8 cellular contexts compared by ENCODE assay signal in the genomic region with DNA sequence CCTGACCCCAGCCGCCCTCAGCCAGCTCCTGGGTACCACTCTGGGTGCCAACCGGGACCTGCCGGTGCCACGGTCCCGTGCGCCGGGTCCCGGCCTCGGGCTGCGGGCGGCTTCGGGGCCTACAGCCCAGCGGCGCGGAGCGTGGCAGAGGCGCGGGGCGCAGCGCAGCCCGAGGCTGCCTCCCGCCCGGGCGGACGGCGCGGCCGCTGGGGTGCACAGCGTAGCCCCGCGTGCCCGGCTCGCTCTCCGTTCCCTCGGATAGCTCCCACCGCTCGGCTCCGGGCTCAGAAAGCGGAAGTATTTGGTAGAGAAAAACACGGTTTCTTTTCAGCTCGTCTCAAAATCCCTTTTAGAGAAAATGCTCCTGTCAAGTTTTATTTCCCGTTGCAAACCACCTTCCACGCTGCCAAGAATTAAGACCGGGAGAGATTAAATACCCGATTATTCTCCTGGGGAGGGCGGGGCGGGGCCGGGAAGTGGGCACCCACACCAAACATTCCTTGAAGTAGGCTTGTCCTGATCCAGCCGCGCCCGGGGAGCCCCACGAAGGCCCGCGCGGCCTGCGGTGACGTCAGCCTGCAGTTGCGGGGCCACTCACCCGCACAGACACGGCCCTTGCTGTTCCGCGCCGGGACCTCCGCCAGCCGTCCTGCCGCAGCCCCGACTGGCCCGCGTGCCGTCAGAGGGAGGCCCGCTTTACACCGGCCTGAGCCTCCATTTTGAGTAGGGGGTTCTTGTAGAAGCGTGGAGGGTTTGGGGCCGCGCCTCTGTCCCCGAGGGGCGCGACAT. TPM values are rescaled to one million over a fixed set of nuclear protein-coding genes. Genes with fewer than 3 reads are reported as not detected.
DNase-seq lines count a peak whose midpoint lies in the region; ATAC-seq and TF ChIP-seq lines count a peak whose summit lies in the region.

No MANE protein-coding gene starts in this region.

- WGBS in spleen, 5 donors = 2 to 7% (median 3%) methylated on average over 30 to 78 of the region's 78 CpGs

- intact Hi-C loops in spleen (cut with DNase I; ENCODE audit: low total_unique reads) = loop anchor here (10.0 kb wide), 4 partner anchors 592 to 902 kb away; no protein-coding TSS in a partner anchor

- TF ChIP-seq POLR2A in spleen (IDR thresholded peaks at IDR 0.05) = no peak

- TF ChIP-seq CTCF in WI38 (IDR thresholded peaks at IDR 0.05; ENCODE audit: low read depth, low read length) (no peak), spleen (IDR thresholded peaks at IDR 0.05 in 8 of 11, conservative IDR thresholded peaks at IDR 0.05 in 3 of 11) (no peak)

- H3K9me3 ChIP-seq in HAP-1 (no peaks in the 10 kb centered on the region), iPS-18c (ENCODE audit: control insufficient read depth, insufficient read depth, low read length) (peaks cover under 1% of the 10 kb centered on the region), spleen (no peaks in the 10 kb centered on the region)

- H3K36me3 ChIP-seq in HAP-1 (replicated peaks) (peaks cover 41% of the 10 kb centered on the region), spleen (no peaks in the 10 kb centered on the region)

- ATAC-seq in GM18873 (IDR thresholded peaks at IDR 0.05; ENCODE audit: low FRiP score, unreplicated experiment) = no peak
- no peak for ATAC-seq in GM19395 (IDR thresholded peaks at IDR 0.05; ENCODE audit: unreplicated experiment)

- DNase-seq in HAP-1 (ENCODE audit: low spot score in 2 of 2) = peak in 1 of 2 experiments; percentile 37
- DNase-seq in spleen = peak; percentile 83
- DNase-seq in midbrain (lab: John Stamatoyannopoulos, UW) = no peak
- DNase-seq in NCI-H774 (lab: John Stamatoyannopoulos, UW) = no peak

- no peak overlapping the region for H3K27ac ChIP-seq in spleen

- peaks cover 30% of the 10 kb centered on the region for H3K4me1 ChIP-seq in HAP-1
- H3K4me1 ChIP-seq in spleen = peaks cover 21 to 55% (median 42%) of the 10 kb centered on the region in 6 donors

- H3K4me3 ChIP-seq in HAP-1 = peak overlapping the region; percentile 65
- peak overlapping the region; percentile 31; the same call in 1 of the 2 replicates for H3K4me3 ChIP-seq in WI38 (ENCODE audit: low read depth, low read length)
- H3K4me3 ChIP-seq in iPS-18c (ENCODE audit: insufficient read depth, low read depth, low read length) = peak overlapping the region; percentile 20
- peak overlapping the region; percentile 13 to 59 (median 20) for H3K4me3 ChIP-seq in spleen

- H3K27me3 ChIP-seq in HAP-1 (ENCODE audit: low read depth) (no peaks in the 10 kb centered on the region), spleen (replicated peaks in 1 of 7) (peaks cover 34 to 100% (median 100%) of the 10 kb centered on the region in 7 donors)

- in situ Hi-C loops in HAP-1 (cut with MboI; ENCODE audit: low sequenced_read_pairs) = loop anchor here (5.0 kb wide), 1 partner anchor 585 kb away; no protein-coding TSS in a partner anchor

RNA-seq across cellular contexts. Expression of gene HOXA13, which starts 7.2 kb away (rescaled TPM):
- total RNA-seq in spleen = not detected
- not detected for polyA plus RNA-seq in spleen

RNA-seq across cellular contexts. Expression of gene HOXA11, which starts 7.7 kb away (rescaled TPM):
- total RNA-seq in spleen = not detected
- polyA plus RNA-seq in spleen = not detected

RNA-seq across cellular contexts. Expression of gene HOXA10, which starts 18.6 kb away (rescaled TPM):
- under 1 TPM in 3 of 7 donors, not detected in 4; 0.13 to 0.72 (median 0.56) TPM for total RNA-seq in spleen
- polyA plus RNA-seq in spleen = under 1 TPM; 0.05 to 0.22 (median 0.19) TPM

RNA-seq across cellular contexts. Expression of gene HOXA9, which starts 27.4 kb away (rescaled TPM):
- 1 to 10 TPM in 5 of 7 donors, under 1 TPM in 2; 0.51 to 3.0 (median 1.2) TPM for total RNA-seq in spleen
- under 1 TPM; 0.46 to 0.54 (median 0.48) TPM for polyA plus RNA-seq in spleen

RNA-seq across cellular contexts. Expression of gene HOXA7, which starts 36.3 kb away (rescaled TPM):
- 1 to 10 TPM; 1.0 to 8.0 (median 2.6) TPM for total RNA-seq in spleen
- 1 to 10 TPM in 1 of 3 donors, under 1 TPM in 2; 0.55 to 1.4 (median 0.80) TPM for polyA plus RNA-seq in spleen
